8 cellular contexts compared by ENCODE assay signal in the genomic region with DNA sequence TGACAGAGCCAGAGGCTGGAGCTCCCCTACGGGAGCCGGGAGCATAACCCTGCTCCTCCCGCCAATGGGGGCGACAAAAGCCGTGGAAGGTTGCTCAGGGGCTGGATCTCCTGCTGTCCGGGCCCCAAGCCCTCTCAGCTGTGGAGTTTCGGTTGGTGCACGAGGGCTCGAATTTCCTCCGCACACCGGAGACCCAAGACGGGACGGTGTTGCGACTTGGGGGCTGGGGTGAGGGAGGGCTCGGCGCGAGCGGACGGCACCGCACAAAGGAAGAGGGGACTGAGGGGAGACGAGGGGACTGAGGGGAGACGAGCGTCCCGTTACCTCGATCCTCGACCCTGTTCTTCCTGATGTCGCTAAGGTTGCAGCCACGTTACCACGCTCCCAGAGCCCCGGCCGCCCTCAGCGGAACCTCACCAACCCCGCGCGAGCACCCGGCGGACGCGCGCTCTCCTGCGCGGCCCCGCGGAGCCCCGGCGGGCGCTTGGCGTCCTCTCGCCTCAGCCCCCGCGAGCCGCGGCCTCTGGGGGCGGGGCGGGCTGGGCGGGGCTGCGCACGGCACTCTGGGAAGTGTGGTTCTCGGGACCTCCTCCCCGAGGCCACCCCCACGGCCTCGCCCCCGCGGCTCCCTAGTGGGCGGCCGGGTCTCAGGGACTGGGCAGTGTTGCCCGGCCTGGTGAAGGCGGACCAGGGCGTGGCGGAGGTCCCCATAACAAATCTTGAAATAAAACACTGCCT. TPM values are rescaled to one million over a fixed set of nuclear protein-coding genes. Genes with fewer than 3 reads are reported as not detected.
DNase-seq lines count a peak whose midpoint lies in the region; ATAC-seq and TF ChIP-seq lines count a peak whose summit lies in the region.

A gene (minus strand): TSS at position 525 of the 738 bp plus-strand sequence. CDS start 25,079 bp downstream, outside the sequence.

- H3K4me1 ChIP-seq in adipocyte (ENCODE audit: control insufficient read depth, insufficient read depth, low read length): peaks cover 4% of the 10 kb centered on the region
- H3K4me1 ChIP-seq in heart left ventricle: peaks cover 0 to 18% (median 8%) of the 10 kb centered on the region in 12 donors
- H3K4me1 ChIP-seq in upper lobe of left lung: peaks cover 9 to 17% (median 12%) of the 10 kb centered on the region in 4 donors

- peak; percentile 83 for ATAC-seq in HG02571 (IDR thresholded peaks at IDR 0.05; ENCODE audit: unreplicated experiment)
- ATAC-seq in heart left ventricle: peak; percentile 95 to 99 (median 98)
- ATAC-seq in upper lobe of left lung (ENCODE audit: low FRiP score in 2 of 2): peak; percentile 99

- TF ChIP-seq EP300 in upper lobe of left lung (IDR thresholded peaks at IDR 0.05): no peak

- H3K27ac ChIP-seq in heart left ventricle (peak within 1 kb of the TSS; percentile 81 to 96 (median 92)), upper lobe of left lung (peak within 1 kb of the TSS; percentile 87 to 97 (median 94))

- TF ChIP-seq CTCF in GM12865 (IDR thresholded peaks at IDR 0.05; ENCODE audit: insufficient read depth, low read depth, low read length, missing control alignments) (no peak), NB4 (IDR thresholded peaks at IDR 0.05; ENCODE audit: low read depth, low read length) (peak; percentile 8), heart left ventricle (IDR thresholded peaks at IDR 0.05) (peak in 4 of 12 donors; percentile 15 to 31 (median 28)), upper lobe of left lung (IDR thresholded peaks at IDR 0.05) (peak in 1 of 6 experiments; percentile 3)

- H3K27me3 ChIP-seq in adipocyte (replicated peaks; ENCODE audit: control insufficient read depth, insufficient read depth, low read length): no peaks in the 10 kb centered on the region
- H3K27me3 ChIP-seq in heart left ventricle: no peaks in the 10 kb centered on the region
- no peaks in the 10 kb centered on the region for H3K27me3 ChIP-seq in upper lobe of left lung

- intact Hi-C loops in heart left ventricle (cut with DNase I) (loop anchor here in 5 of 10 donors (2.0 to 10.0 kb wide), 7 partner anchors 38 to 313 kb away; a partner anchor contains a TSS), posterior cingulate gyrus (cut with DNase I) (no loop called here)

- DNase-seq in GM12865 (ENCODE audit: low read depth) (peak; percentile 94), NB4 (ENCODE audit: low read depth) (peak; percentile 91), SW480 (ENCODE audit: low spot score) (peak; percentile 76), adipocyte (ENCODE audit: low read depth) (peak; percentile 94), heart left ventricle (peak; percentile 87 to 95 (median 90)), posterior cingulate gyrus (peak; percentile 73 to 98 (median 83)), upper lobe of left lung (peak; percentile 90 to 99)

- H3K9me3 ChIP-seq in adipocyte (ENCODE audit: control insufficient read depth, low read length): no peaks in the 10 kb centered on the region
- H3K9me3 ChIP-seq in heart left ventricle: no peaks in the 10 kb centered on the region
- no peaks in the 10 kb centered on the region for H3K9me3 ChIP-seq in upper lobe of left lung

- H3K4me3 ChIP-seq in GM12865 (ENCODE audit: low read depth, low read length) (peak within 1 kb of the TSS; percentile 95), NB4 (ENCODE audit: low read depth, low read length) (peak within 1 kb of the TSS; percentile 91), adipocyte (ENCODE audit: low read length) (peak within 1 kb of the TSS; percentile 96), heart left ventricle (peak within 1 kb of the TSS; percentile 75 to 99 (median 92)), upper lobe of left lung (peak within 1 kb of the TSS; percentile 55 to 97 (median 89))

- no peaks in the 10 kb centered on the region for H3K36me3 ChIP-seq in adipocyte (ENCODE audit: control insufficient read depth, insufficient read depth, low read length, severe bottlenecking)
- H3K36me3 ChIP-seq in heart left ventricle: no peaks in the 10 kb centered on the region
- no peaks in the 10 kb centered on the region for H3K36me3 ChIP-seq in upper lobe of left lung

- WGBS in heart left ventricle, 4 donors: 0 to 1% (median 1%) methylated on average over 10 to 70 of the region's 70 CpGs
- 0% methylated on average over 5 to 40 of the region's 70 CpGs for WGBS in upper lobe of left lung, 2 donors

- peak within 1 kb of the TSS; percentile 98 for H3K9ac ChIP-seq in adipocyte (ENCODE audit: low read length)

- peak; percentile 94 for TF ChIP-seq POLR2A in NB4 (IDR thresholded peaks at IDR 0.05; ENCODE audit: extremely low read depth, insufficient read length)
- TF ChIP-seq POLR2A in heart left ventricle (IDR thresholded peaks at IDR 0.05): peak in 1 of 2 donors; percentile 80
- peak in 3 of 4 donors; percentile 63 to 88 (median 68) for TF ChIP-seq POLR2A in upper lobe of left lung (IDR thresholded peaks at IDR 0.05)

RNA-seq across cellular contexts. Expression of the gene that starts here (rescaled TPM):
- 10 to 100 TPM in 6 of 9 donors, 1 to 10 TPM in 3; 5.6 to 14.7 (median 10.6) TPM for total RNA-seq in heart left ventricle
- 1 to 10 TPM; 2.9 to 4.6 TPM for polyA plus RNA-seq in heart left ventricle
- total RNA-seq in upper lobe of left lung: 10 to 100 TPM in 4 of 6 donors, 1 to 10 TPM in 2; 8.2 to 18.8 (median 11.9) TPM

Comparison
In these comparisons a context has a peak if more than half of its experiments do, and no peak if none do; other contexts are left out.
1. Peak in every context shown above with its lines: DNase-seq, ATAC-seq, H3K4me3 ChIP-seq and H3K27ac ChIP-seq.